Comparison of ENCODE assay signal across 11 cellular contexts in genomic region chr12:3680919-3681594, GRCh38.
DNase-seq lines count a peak whose midpoint lies in the region; ATAC-seq and TF ChIP-seq lines count a peak whose summit lies in the region.
"Had no signal": no experiment of that assay in that cellular context is flagged by ENCODE, and none has a peak within 500 bp of the region (broad histone marks: within the 10 kb centered on the region; RNA-seq: fewer than 3 reads in every experiment).

No MANE protein-coding gene starts in this region.

- no peaks in the 10 kb centered on the region for H3K27me3 ChIP-seq in Karpas-422 (ENCODE audit: low read length)
- no peaks in the 10 kb centered on the region for H3K27me3 ChIP-seq in parathyroid adenoma (ENCODE audit: control insufficient read depth, insufficient read depth, low read length)

- H2AFZ ChIP-seq in Karpas-422 (ENCODE audit: low read length): no peak overlapping the region
- H2AFZ ChIP-seq in parathyroid adenoma: no peak overlapping the region

- H3K4me1 Mint-ChIP-seq in glutamatergic neuron (ENCODE audit: low read depth, unreplicated experiment): peaks cover 17% of the 10 kb centered on the region
- H3K4me1 Mint-ChIP-seq in stimulated activated memory B cell treated with anti-CD40 and anti-IgM and Interleukin-4, amounts not matched to agents 10 μg/mL and 1 μg/mL and 100 μg/mL, for 72 hours: no peaks in the 10 kb centered on the region
- H3K4me1 Mint-ChIP-seq in activated CD4-positive, alpha-beta memory T cell treated with anti-CD3 and anti-CD28 coated beads, Interleukin-2, amount 10 ng/mL, durations not matched to agents 7 days and 5 days: no peaks in the 10 kb centered on the region

- H3K9me2 ChIP-seq in Karpas-422 (replicated peaks; ENCODE audit: insufficient read depth, low read length): no peaks in the 10 kb centered on the region

- H3K9me3 ChIP-seq in Karpas-422 (ENCODE audit: low read length): no peaks in the 10 kb centered on the region
- no peaks in the 10 kb centered on the region for H3K9me3 ChIP-seq in parathyroid adenoma (ENCODE audit: control insufficient read depth, low read length)

- H4K20me1 ChIP-seq in Karpas-422 (ENCODE audit: insufficient read depth, low read depth, low read length): no peaks in the 10 kb centered on the region

- peaks cover 5% of the 10 kb centered on the region for H3K36me3 Mint-ChIP-seq in glutamatergic neuron (ENCODE audit: unreplicated experiment)
- peaks cover 53% of the 10 kb centered on the region for H3K36me3 Mint-ChIP-seq in stimulated activated memory B cell treated with anti-CD40 and anti-IgM and Interleukin-4, amounts not matched to agents 10 μg/mL and 1 μg/mL and 100 μg/mL, for 72 hours
- peaks cover 21% of the 10 kb centered on the region for H3K36me3 Mint-ChIP-seq in activated CD4-positive, alpha-beta memory T cell treated with anti-CD3 and anti-CD28 coated beads, Interleukin-2, amount 10 ng/mL, durations not matched to agents 7 days and 5 days (ENCODE audit: low read depth)

- TF ChIP-seq CTCF in glutamatergic neuron (IDR thresholded peaks at IDR 0.05; ENCODE audit: partially characterized antibody, unreplicated experiment): peak; percentile 16
- peak; percentile 24 for TF ChIP-seq CTCF in parathyroid adenoma (IDR thresholded peaks at IDR 0.05)

- no peak overlapping the region for H3K4me3 ChIP-seq in Karpas-422 (ENCODE audit: low read length)
- H3K4me3 ChIP-seq in parathyroid adenoma (ENCODE audit: low read depth, low read length): no peak overlapping the region

- no peak overlapping the region for H3K27ac Mint-ChIP-seq in glutamatergic neuron (ENCODE audit: unreplicated experiment)
- H3K27ac Mint-ChIP-seq in stimulated activated memory B cell treated with anti-CD40 and anti-IgM and Interleukin-4, amounts not matched to agents 10 μg/mL and 1 μg/mL and 100 μg/mL, for 72 hours: no peak overlapping the region
- no peak overlapping the region for H3K27ac Mint-ChIP-seq in activated CD4-positive, alpha-beta memory T cell treated with anti-CD3 and anti-CD28 coated beads, Interleukin-2, amount 10 ng/mL, durations not matched to agents 7 days and 5 days

- no peak overlapping the region for H3K4me3 Mint-ChIP-seq in glutamatergic neuron (ENCODE audit: unreplicated experiment)
- no peak overlapping the region for H3K4me3 Mint-ChIP-seq in stimulated activated memory B cell treated with anti-CD40 and anti-IgM and Interleukin-4, amounts not matched to agents 10 μg/mL and 1 μg/mL and 100 μg/mL, for 72 hours
- no peak overlapping the region for H3K4me3 Mint-ChIP-seq in activated CD4-positive, alpha-beta memory T cell treated with anti-CD3 and anti-CD28 coated beads, Interleukin-2, amount 10 ng/mL, durations not matched to agents 7 days and 5 days
- H3K4me3 Mint-ChIP-seq: central memory CD8-positive, alpha-beta T cell had no signal

- DNase-seq in Karpas-422: peak; percentile 62
- DNase-seq in RPMI8226: peak; percentile 14
- peak; percentile 50 for DNase-seq in glutamatergic neuron
- no peak for DNase-seq in activated CD4-positive, alpha-beta memory T cell treated with anti-CD3 and anti-CD28 coated beads, Interleukin-2, amount 10 ng/mL, durations not matched to agents 7 days and 5 days
- no peak for DNase-seq in SKM-1 treated with dmso at 0.1 percent for 144 hours (lab: John Stamatoyannopoulos, UW; ENCODE audit: unreplicated experiment)
- DNase-seq in activated CD4-positive, alpha-beta T cell treated with anti-CD3 and anti-CD28 coated beads, Interleukin-2, amount 50 U/mL, for 48 hours: no peak
- DNase-seq: OCI-M1; stimulated activated CD4-positive, alpha-beta T cell treated with anti-CD3 and anti-CD28 coated beads, Interleukin-2, amount 100 ng/mL, for 24 hours had no signal

- H3K4me2 ChIP-seq in Karpas-422 (ENCODE audit: low read depth, low read length, poor library complexity, severe bottlenecking) (no peak overlapping the region), parathyroid adenoma (ENCODE audit: low read length) (no peak overlapping the region)

- H3K27me3 Mint-ChIP-seq in glutamatergic neuron (ENCODE audit: unreplicated experiment): peaks cover 2% of the 10 kb centered on the region
- no peaks in the 10 kb centered on the region for H3K27me3 Mint-ChIP-seq in stimulated activated memory B cell treated with anti-CD40 and anti-IgM and Interleukin-4, amounts not matched to agents 10 μg/mL and 1 μg/mL and 100 μg/mL, for 72 hours
- H3K27me3 Mint-ChIP-seq in activated CD4-positive, alpha-beta memory T cell treated with anti-CD3 and anti-CD28 coated beads, Interleukin-2, amount 10 ng/mL, durations not matched to agents 7 days and 5 days: no peaks in the 10 kb centered on the region
- H3K27me3 Mint-ChIP-seq: central memory CD8-positive, alpha-beta T cell had no signal

- H3K27ac ChIP-seq in Karpas-422 (ENCODE audit: low read length): no peak overlapping the region
- no peak overlapping the region for H3K27ac ChIP-seq in parathyroid adenoma

- H3K36me3 ChIP-seq in Karpas-422 (ENCODE audit: insufficient read depth, low read length): peaks cover 6% of the 10 kb centered on the region; the same call in 1 of the 2 replicates
- H3K36me3 ChIP-seq in parathyroid adenoma (ENCODE audit: control insufficient read depth, insufficient read depth, low read length): no peaks in the 10 kb centered on the region

- CTCF ChIA-PET in activated CD4-positive, alpha-beta memory T cell treated with anti-CD3 and anti-CD28 coated beads, Interleukin-2, amount 10 ng/mL, durations not matched to agents 7 days and 5 days (lab: Charles Lee): interaction anchor here (2.3 kb wide), 1 partner anchor 381 kb away, joined by 8 read pairs; no protein-coding TSS in a partner anchor

- peaks cover 8% of the 10 kb centered on the region for H3K4me1 ChIP-seq in Karpas-422 (ENCODE audit: low read length)
- no peaks in the 10 kb centered on the region for H3K4me1 ChIP-seq in parathyroid adenoma

- POLR2A ChIA-PET in activated CD4-positive, alpha-beta memory T cell treated with anti-CD3 and anti-CD28 coated beads, Interleukin-2, amount 10 ng/mL, durations not matched to agents 7 days and 5 days (lab: Charles Lee): interaction anchor here (1.1 to 1.2 kb wide), 2 partner anchors 10 to 12 kb away, joined by 3 read pairs; no protein-coding TSS in a partner anchor

- H3K9me3 Mint-ChIP-seq in glutamatergic neuron (ENCODE audit: unreplicated experiment): peaks cover 6% of the 10 kb centered on the region
- H3K9me3 Mint-ChIP-seq in stimulated activated memory B cell treated with anti-CD40 and anti-IgM and Interleukin-4, amounts not matched to agents 10 μg/mL and 1 μg/mL and 100 μg/mL, for 72 hours: no peaks in the 10 kb centered on the region
- H3K9me3 Mint-ChIP-seq in activated CD4-positive, alpha-beta memory T cell treated with anti-CD3 and anti-CD28 coated beads, Interleukin-2, amount 10 ng/mL, durations not matched to agents 7 days and 5 days: no peaks in the 10 kb centered on the region
- H3K9me3 Mint-ChIP-seq: central memory CD8-positive, alpha-beta T cell had no signal

- no peak overlapping the region for H3K9ac ChIP-seq in Karpas-422 (ENCODE audit: low read length)
- no peak overlapping the region for H3K9ac ChIP-seq in parathyroid adenoma

- H3K79me2 ChIP-seq in Karpas-422 (ENCODE audit: low read length) (no peaks in the 10 kb centered on the region), parathyroid adenoma (no peaks in the 10 kb centered on the region)

- ATAC-seq in stimulated activated memory B cell treated with anti-CD40 and anti-IgM and Interleukin-4, amounts not matched to agents 10 μg/mL and 1 μg/mL and 100 μg/mL, for 72 hours: no peak

Comparison
In these comparisons a context has a peak if more than half of its experiments do, and no peak if none do; other contexts are left out.
1. DNase-seq: peak in Karpas-422 (single experiment), RPMI8226 (single experiment) and glutamatergic neuron (single experiment); none in activated CD4-positive, alpha-beta memory T cell treated with anti-CD3 and anti-CD28 coated beads, Interleukin-2, amount 10 ng/mL, durations not matched to agents 7 days and 5 days (single experiment), SKM-1 treated with dmso at 0.1 percent for 144 hours (single experiment) and activated CD4-positive, alpha-beta T cell treated with anti-CD3 and anti-CD28 coated beads, Interleukin-2, amount 50 U/mL, for 48 hours (0 of 2).